1 cellular context compared by ENCODE assay signal in genomic region chr13:50410921-50411712, GRCh38.
TF ChIP-seq lines count a peak whose summit lies in the region.

No MANE protein-coding gene starts in this region.

TF ChIP-seq in K562, 482 proteins besides CTCF, POLR2A, EP300 and RAD21 (continued from another document and continues in another):
- no peak for TF ChIP-seq MYBL2 (IDR thresholded peaks at IDR 0.05; ENCODE audit: low read depth)
- TF ChIP-seq MYBL2 (CRISPR knock-in tag; IDR thresholded peaks at IDR 0.05; ENCODE audit: borderline replicate concordance): no peak
- peak in 1 of 3 experiments; percentile 11 for TF ChIP-seq YY1 (IDR thresholded peaks at IDR 0.05; ENCODE audit: borderline replicate concordance in 1 of 3, control insufficient read depth in 1 of 3, extremely low read depth in 1 of 3, insufficient read depth in 3 of 3, insufficient read length in 1 of 3, insufficient replicate concordance in 2 of 3, low read depth in 1 of 3, low read length in 2 of 3)
- peak; percentile 57 for TF ChIP-seq EHMT2 (IDR thresholded peaks at IDR 0.05)
- TF ChIP-seq CREB3 (tag; conservative IDR thresholded peaks at IDR 0.05; ENCODE audit: low read depth): no peak
- no peak for TF ChIP-seq CXXC5 (CRISPR knock-in tag; IDR thresholded peaks at IDR 0.05)
- no peak for TF ChIP-seq GATAD2A (IDR thresholded peaks at IDR 0.05)
- no peak for TF ChIP-seq ZNF778 (CRISPR knock-in tag; IDR thresholded peaks at IDR 0.05)
- peak; percentile 69 for TF ChIP-seq MTA2 (IDR thresholded peaks at IDR 0.05; ENCODE audit: low read depth)
- TF ChIP-seq CLOCK (CRISPR knock-in tag; IDR thresholded peaks at IDR 0.05; ENCODE audit: borderline replicate concordance): no peak
- no peak for TF ChIP-seq CUX1 (CRISPR knock-in tag; IDR thresholded peaks at IDR 0.05)
- TF ChIP-seq GMEB1 (CRISPR knock-in tag; IDR thresholded peaks at IDR 0.05): no peak
- no peak for TF ChIP-seq ZNF12 (CRISPR knock-in tag; IDR thresholded peaks at IDR 0.05)
- peak; percentile 91 for TF ChIP-seq CBFA2T3 (IDR thresholded peaks at IDR 0.05)
- TF ChIP-seq HNRNPK (IDR thresholded peaks at IDR 0.05; ENCODE audit: low read depth, low read length, poor library complexity, severe bottlenecking): no peak
- no peak for TF ChIP-seq NFRKB (IDR thresholded peaks at IDR 0.05; ENCODE audit: low read depth)
- no peak for TF ChIP-seq SRSF9 (IDR thresholded peaks at IDR 0.05; ENCODE audit: borderline replicate concordance, low read depth, low read length)
- TF ChIP-seq GTF3C2 (IDR thresholded peaks at IDR 0.05; ENCODE audit: borderline replicate concordance, extremely low read depth, insufficient read length): no peak
- TF ChIP-seq ZNF655 (CRISPR knock-in tag; IDR thresholded peaks at IDR 0.05): no peak
- no peak for TF ChIP-seq KHSRP (IDR thresholded peaks at IDR 0.05)
- no peak for TF ChIP-seq ZNF311 (CRISPR knock-in tag; IDR thresholded peaks at IDR 0.05)
- TF ChIP-seq RREB1 (CRISPR knock-in tag; IDR thresholded peaks at IDR 0.05): no peak
- no peak for TF ChIP-seq HMGXB4 (CRISPR knock-in tag; IDR thresholded peaks at IDR 0.05)
- TF ChIP-seq HNRNPL (IDR thresholded peaks at IDR 0.05; ENCODE audit: low read depth, low read length): no peak
- peak; percentile 22; the same call in 1 of the 2 replicates for TF ChIP-seq STAT5A (IDR thresholded peaks at IDR 0.05; ENCODE audit: borderline replicate concordance, low read length)
- no peak for TF ChIP-seq POLR2G (IDR thresholded peaks at IDR 0.05; ENCODE audit: low read depth, low read length)
- peak; percentile 90 for TF ChIP-seq DPF2 (IDR thresholded peaks at IDR 0.05)
- peak in 1 of 2 experiments; percentile 24 for TF ChIP-seq E2F6 (IDR thresholded peaks at IDR 0.05; ENCODE audit: borderline replicate concordance in 1 of 2, extremely low read depth in 1 of 2, insufficient read depth in 1 of 2, insufficient read length in 1 of 2, low read depth in 1 of 2, low read length in 1 of 2, poor library complexity in 1 of 2, severe bottlenecking in 1 of 2)
- no peak; the same call in 1 of the 2 replicates for TF ChIP-seq LCOR (CRISPR knock-in tag; IDR thresholded peaks at IDR 0.05)
- TF ChIP-seq TRIM28 (IDR thresholded peaks at IDR 0.05): no peak
- TF ChIP-seq FOXP1 (CRISPR knock-in tag; IDR thresholded peaks at IDR 0.05): no peak
